18 cellular contexts compared by ENCODE assay signal in genomic region chr5:61348437-61348836, GRCh38.
"Had no signal": no experiment of that assay in that cellular context is flagged by ENCODE, and none has a peak within 500 bp of the region (broad histone marks: within the 10 kb centered on the region; RNA-seq: fewer than 3 reads in every experiment).

No MANE protein-coding gene starts in this region.

- H3K27ac Mint-ChIP-seq: activated CD4-positive, alpha-beta T cell treated with anti-CD3 and anti-CD28 coated beads, Interleukin-2, amount 10 ng/mL, durations not matched to agents 7 days and 5 days; activated naive CD4-positive, alpha-beta T cell treated with anti-CD3 and anti-CD28 coated beads for 36 hours; activated naive CD8-positive, alpha-beta T cell treated with anti-CD3 and anti-CD28 coated beads, Interleukin-2, amount 50 U/mL, for 24 hours; endodermal cell; immature natural killer cell; stimulated activated naive CD8-positive, alpha-beta T cell treated with anti-CD3 and anti-CD28 coated beads, Interleukin-15, amount 100 ng/mL, for 72 hours; type B pancreatic cell had no signal

- FAIRE-seq: astrocyte, bronchial epithelial cell, frontal cortex had no signal

- H3K27ac ChIP-seq: lower lobe of right lung, ovary, right lobe of liver, spleen had no signal

- H3K27me3 Mint-ChIP-seq: activated CD4-positive, alpha-beta T cell treated with anti-CD3 and anti-CD28 coated beads, Interleukin-2, amount 10 ng/mL, durations not matched to agents 7 days and 5 days; activated naive CD8-positive, alpha-beta T cell treated with anti-CD3 and anti-CD28 coated beads, Interleukin-2, amount 50 U/mL, for 24 hours; stimulated activated naive CD8-positive, alpha-beta T cell treated with anti-CD3 and anti-CD28 coated beads, Interleukin-15, amount 100 ng/mL, for 72 hours; type B pancreatic cell had no signal

- ATAC-seq: activated naive CD8-positive, alpha-beta T cell treated with anti-CD3 and anti-CD28 coated beads, Interleukin-2, amount 50 U/mL, for 24 hours; lower lobe of right lung; right lobe of liver; stimulated activated naive CD8-positive, alpha-beta T cell treated with anti-CD3 and anti-CD28 coated beads, Interleukin-15, amount 100 ng/mL, for 72 hours had no signal

- H3K36me3 ChIP-seq: lower lobe of right lung, ovary, right lobe of liver, spleen had no signal

- H3K4me3 Mint-ChIP-seq: activated CD4-positive, alpha-beta T cell treated with anti-CD3 and anti-CD28 coated beads, Interleukin-2, amount 10 ng/mL, durations not matched to agents 7 days and 5 days; activated naive CD4-positive, alpha-beta T cell treated with anti-CD3 and anti-CD28 coated beads for 36 hours; activated naive CD8-positive, alpha-beta T cell treated with anti-CD3 and anti-CD28 coated beads, Interleukin-2, amount 50 U/mL, for 24 hours; endodermal cell; immature natural killer cell; stimulated activated naive CD8-positive, alpha-beta T cell treated with anti-CD3 and anti-CD28 coated beads, Interleukin-15, amount 100 ng/mL, for 72 hours; type B pancreatic cell had no signal

- H3K27me3 ChIP-seq: dorsolateral prefrontal cortex, ovary, right lobe of liver, spleen had no signal

- DNase-seq: activated CD4-positive, alpha-beta T cell treated with anti-CD3 and anti-CD28 coated beads, Interleukin-2, amount 10 ng/mL, durations not matched to agents 7 days and 5 days; activated CD4-positive, CD25-positive, alpha-beta regulatory T cell; activated CD8-positive, alpha-beta memory T cell treated with anti-CD3 and anti-CD28 coated beads, Interleukin-2, amount 50 U/mL, for 48 hours; activated naive CD4-positive, alpha-beta T cell treated with anti-CD3 and anti-CD28 coated beads for 36 hours; activated naive CD8-positive, alpha-beta T cell treated with anti-CD3 and anti-CD28 coated beads, Interleukin-2, amount 50 U/mL, for 24 hours; dorsolateral prefrontal cortex; endodermal cell; head of caudate nucleus; immature natural killer cell; lower lobe of right lung; ovary; right lobe of liver; spleen; stimulated activated naive CD8-positive, alpha-beta T cell treated with anti-CD3 and anti-CD28 coated beads, Interleukin-15, amount 100 ng/mL, for 72 hours had no signal

- H3K4me1 Mint-ChIP-seq: activated CD4-positive, alpha-beta T cell treated with anti-CD3 and anti-CD28 coated beads, Interleukin-2, amount 10 ng/mL, durations not matched to agents 7 days and 5 days had no signal

- H3K9me3 Mint-ChIP-seq: activated CD4-positive, alpha-beta T cell treated with anti-CD3 and anti-CD28 coated beads, Interleukin-2, amount 10 ng/mL, durations not matched to agents 7 days and 5 days; activated naive CD4-positive, alpha-beta T cell treated with anti-CD3 and anti-CD28 coated beads for 36 hours; immature natural killer cell; stimulated activated naive CD8-positive, alpha-beta T cell treated with anti-CD3 and anti-CD28 coated beads, Interleukin-15, amount 100 ng/mL, for 72 hours had no signal

- H3K4me3 ChIP-seq: lower lobe of right lung, ovary, right lobe of liver, spleen had no signal

- H3K9me3 ChIP-seq: lower lobe of right lung, ovary, right lobe of liver, spleen had no signal

- H3K36me3 Mint-ChIP-seq: immature natural killer cell had no signal
